In the genomic region with DNA sequence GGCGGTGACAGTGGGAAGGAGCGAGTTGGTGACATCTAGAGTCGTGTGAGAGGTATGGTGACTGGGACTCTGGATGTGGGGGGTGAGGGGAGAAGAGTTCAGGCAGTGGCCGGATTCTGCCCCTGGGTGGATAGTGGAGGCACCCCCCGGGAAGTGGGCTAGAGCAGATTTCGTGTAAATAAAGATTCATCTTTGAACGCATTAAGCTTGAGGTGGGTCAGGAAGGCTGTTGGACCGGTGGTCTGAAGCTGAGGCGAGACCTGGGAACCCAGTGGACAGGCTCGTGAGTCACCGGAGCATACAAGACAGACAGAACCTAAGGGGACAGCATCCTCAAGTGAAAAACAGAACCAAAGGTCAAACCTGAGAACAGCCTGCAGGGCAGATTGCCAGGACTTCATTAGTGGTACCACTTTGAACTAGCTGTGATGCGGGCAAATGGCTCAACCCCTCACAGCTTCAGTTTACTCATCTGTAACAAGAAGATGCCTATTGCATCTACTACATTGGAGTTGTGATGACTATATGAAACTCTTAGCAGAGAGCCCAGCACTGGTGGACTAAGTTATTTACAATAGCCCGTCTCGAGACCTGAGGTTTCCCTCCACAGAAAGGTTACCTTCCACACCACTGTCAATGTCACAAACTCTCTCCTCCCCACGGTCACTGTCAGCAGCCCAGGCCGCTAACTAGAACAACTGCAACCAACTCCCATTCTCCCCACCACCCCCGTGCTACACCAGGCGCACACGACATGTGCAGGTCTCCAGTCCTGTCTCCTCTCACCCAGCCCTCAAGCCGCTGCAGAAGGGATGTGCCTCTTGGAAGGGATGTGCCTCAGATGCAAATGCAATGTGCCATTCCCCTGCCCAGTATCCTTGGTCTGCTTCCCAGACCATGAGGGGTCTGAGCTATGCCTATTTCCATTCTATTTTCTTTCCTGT, we compare ENCODE assay signal across 8 cellular contexts. TPM values are rescaled to one million over a fixed set of nuclear protein-coding genes. Genes with fewer than 3 reads are reported as not detected.
DNase-seq lines count a peak whose midpoint lies in the region; ATAC-seq, FAIRE-seq and TF ChIP-seq lines count a peak whose summit lies in the region.

No MANE protein-coding gene starts in this region.

- H3K27ac ChIP-seq in iPS-18a (ENCODE audit: low read length) = no peak overlapping the region

- TF ChIP-seq CTCF in D721Med (IDR thresholded peaks at IDR 0.05; ENCODE audit: insufficient read depth, missing control alignments) = no peak

- no peak for FAIRE-seq in D721Med (lab: Jason Lieb, UNC)

- peaks cover 6% of the 10 kb centered on the region for H3K27me3 ChIP-seq in iPS-18a (ENCODE audit: control insufficient read depth, insufficient read depth, low read length)

- DNase-seq in EL = peak; percentile 27
- peak; percentile 41 for DNase-seq in stimulated activated naive B cell treated with anti-CD40 and anti-IgM and Interleukin-4, amounts not matched to agents 10 μg/mL and 1 μg/mL and 100 μg/mL, for 72 hours
- no peak for DNase-seq in D721Med (ENCODE audit: insufficient read length, low spot score)
- DNase-seq in HPDE6-E6E7 (ENCODE audit: extremely low spot score) = no peak
- DNase-seq in COR-L47 (lab: John Stamatoyannopoulos, UW) = no peak

- H3K27ac Mint-ChIP-seq in activated T-helper 17 cell treated with anti-CD3 and anti-CD28 coated beads, Interleukin-2, amount 50 U/mL, for 72 hours = peak overlapping the region; percentile 69
- H3K27ac Mint-ChIP-seq in stimulated activated naive B cell treated with anti-CD40 and anti-IgM and Interleukin-4, amounts not matched to agents 10 μg/mL and 1 μg/mL and 100 μg/mL, for 72 hours = peak overlapping the region; percentile 94

- H3K4me3 Mint-ChIP-seq in activated T-helper 17 cell treated with anti-CD3 and anti-CD28 coated beads, Interleukin-2, amount 50 U/mL, for 72 hours = peak overlapping the region; percentile 87
- peak overlapping the region; percentile 81 to 84 for H3K4me3 Mint-ChIP-seq in stimulated activated naive B cell treated with anti-CD40 and anti-IgM and Interleukin-4, amounts not matched to agents 10 μg/mL and 1 μg/mL and 100 μg/mL, for 72 hours

- no peaks in the 10 kb centered on the region for H3K9me3 ChIP-seq in iPS-18a (ENCODE audit: control insufficient read depth, low read depth, low read length)

- no peaks in the 10 kb centered on the region for H3K36me3 ChIP-seq in iPS-18a (ENCODE audit: control insufficient read depth, low read depth, low read length)

- peak overlapping the region; percentile 81 for H3K4me3 ChIP-seq in iPS-18a (ENCODE audit: low read length)

- peak; percentile 21 for ATAC-seq in HG03108 (IDR thresholded peaks at IDR 0.05; ENCODE audit: unreplicated experiment)
- ATAC-seq in activated T-helper 17 cell treated with anti-CD3 and anti-CD28 coated beads, Interleukin-2, amount 50 U/mL, for 72 hours (replicated peaks) = no peak
- ATAC-seq in stimulated activated naive B cell treated with anti-CD40 and anti-IgM and Interleukin-4, amounts not matched to agents 10 μg/mL and 1 μg/mL and 100 μg/mL, for 72 hours (replicated peaks) = peak in 1 of 2 donors; percentile 22

- peaks cover 5% of the 10 kb centered on the region for H3K36me3 Mint-ChIP-seq in activated T-helper 17 cell treated with anti-CD3 and anti-CD28 coated beads, Interleukin-2, amount 50 U/mL, for 72 hours (ENCODE audit: low read depth)
- peaks cover 0 to 5% of the 10 kb centered on the region in 2 donors for H3K36me3 Mint-ChIP-seq in stimulated activated naive B cell treated with anti-CD40 and anti-IgM and Interleukin-4, amounts not matched to agents 10 μg/mL and 1 μg/mL and 100 μg/mL, for 72 hours

- H3K4me1 Mint-ChIP-seq in activated T-helper 17 cell treated with anti-CD3 and anti-CD28 coated beads, Interleukin-2, amount 50 U/mL, for 72 hours = peaks cover 26% of the 10 kb centered on the region
- peaks cover 33 to 64% of the 10 kb centered on the region in 2 donors for H3K4me1 Mint-ChIP-seq in stimulated activated naive B cell treated with anti-CD40 and anti-IgM and Interleukin-4, amounts not matched to agents 10 μg/mL and 1 μg/mL and 100 μg/mL, for 72 hours

- H3K9ac ChIP-seq in iPS-18a (ENCODE audit: low read length) = peak overlapping the region; percentile 89

- H3K9me3 Mint-ChIP-seq in activated T-helper 17 cell treated with anti-CD3 and anti-CD28 coated beads, Interleukin-2, amount 50 U/mL, for 72 hours = no peaks in the 10 kb centered on the region
- H3K9me3 Mint-ChIP-seq in stimulated activated naive B cell treated with anti-CD40 and anti-IgM and Interleukin-4, amounts not matched to agents 10 μg/mL and 1 μg/mL and 100 μg/mL, for 72 hours = no peaks in the 10 kb centered on the region

- peaks cover 3% of the 10 kb centered on the region for H3K27me3 Mint-ChIP-seq in activated T-helper 17 cell treated with anti-CD3 and anti-CD28 coated beads, Interleukin-2, amount 50 U/mL, for 72 hours
- no peaks in the 10 kb centered on the region for H3K27me3 Mint-ChIP-seq in stimulated activated naive B cell treated with anti-CD40 and anti-IgM and Interleukin-4, amounts not matched to agents 10 μg/mL and 1 μg/mL and 100 μg/mL, for 72 hours

- peaks cover 13% of the 10 kb centered on the region for H3K4me1 ChIP-seq in iPS-18a (ENCODE audit: control insufficient read depth, low read depth, low read length)

RNA-seq across cellular contexts. Expression of a gene that starts 0.9 kb away (rescaled TPM):
- 10 to 100 TPM; 44.2 to 69.7 TPM for total RNA-seq in activated T-helper 17 cell treated with anti-CD3 and anti-CD28 coated beads, Interleukin-2, amount 50 U/mL, for 72 hours

RNA-seq across cellular contexts. Expression of a gene that starts 25.3 kb away (rescaled TPM):
- 10 to 100 TPM in 1 of 2 donors, 1 to 10 TPM in 1; 8.0 to 12.5 TPM for total RNA-seq in activated T-helper 17 cell treated with anti-CD3 and anti-CD28 coated beads, Interleukin-2, amount 50 U/mL, for 72 hours

RNA-seq across cellular contexts. Expression of a gene that starts 47.1 kb away (rescaled TPM):
- 10 to 100 TPM; 35.1 to 43.6 TPM for total RNA-seq in activated T-helper 17 cell treated with anti-CD3 and anti-CD28 coated beads, Interleukin-2, amount 50 U/mL, for 72 hours

Comparison
In these comparisons a context has a peak if more than half of its experiments do, and no peak if none do; other contexts are left out.
1. DNase-seq: peak in EL (single experiment) and stimulated activated naive B cell treated with anti-CD40 and anti-IgM and Interleukin-4, amounts not matched to agents 10 μg/mL and 1 μg/mL and 100 μg/mL, for 72 hours (single experiment); none in D721Med (single experiment), HPDE6-E6E7 (single experiment) and COR-L47 (single experiment).